Comparison of ENCODE assay signal across 8 cellular contexts in the genomic region with DNA sequence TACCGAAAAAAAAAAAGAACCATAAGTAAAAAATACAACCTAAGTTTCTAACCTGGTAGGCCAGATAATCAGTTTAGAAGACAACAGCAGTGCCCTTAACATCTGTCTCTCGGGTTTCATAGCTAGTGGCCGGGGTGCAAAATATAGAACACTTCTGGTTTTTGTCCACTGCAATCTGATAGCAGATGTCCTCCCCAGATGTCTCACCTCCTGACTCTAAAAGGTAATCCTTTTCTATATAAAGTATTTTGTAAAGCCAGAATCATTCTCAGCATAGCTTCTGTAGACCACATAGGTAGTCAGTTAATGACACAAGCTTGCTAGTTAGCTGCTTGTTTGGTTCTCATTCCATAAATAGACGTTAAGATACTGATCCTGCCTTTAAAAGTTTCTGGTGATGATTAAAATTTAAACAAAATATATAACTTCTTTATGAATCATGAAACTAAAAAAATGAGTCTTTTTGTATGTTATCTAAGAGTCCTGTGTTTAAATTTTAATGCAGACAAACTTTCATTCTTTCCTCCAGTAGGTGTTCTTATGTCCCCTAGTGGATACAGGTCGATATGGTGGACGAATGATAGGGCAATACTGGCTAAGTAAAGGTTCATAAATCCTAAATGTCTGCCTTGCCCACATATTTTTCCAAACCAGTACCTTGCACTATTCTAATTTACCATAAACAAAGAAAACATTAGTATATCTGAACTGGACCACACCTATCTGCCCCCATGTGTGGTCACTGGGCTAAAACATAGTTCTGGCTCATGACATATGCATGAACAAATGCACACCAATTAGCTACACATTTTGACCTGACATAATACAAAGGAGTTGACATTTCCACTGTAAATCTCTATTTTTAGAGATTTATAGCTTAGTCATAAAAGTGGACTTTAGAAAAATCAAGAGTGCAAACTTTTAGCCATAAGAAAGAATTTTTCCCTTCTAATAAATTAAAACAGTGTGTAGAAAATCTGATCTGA.
DNase-seq lines count a peak whose midpoint lies in the region; ATAC-seq, FAIRE-seq and TF ChIP-seq lines count a peak whose summit lies in the region.

No MANE protein-coding gene starts in this region.

- no peak overlapping the region for H3K9ac ChIP-seq in endothelial cell of umbilical vein (replicated peaks; ENCODE audit: extremely low read depth, insufficient read depth, low read length)

- H3K4me2 ChIP-seq in endothelial cell of umbilical vein (ENCODE audit: insufficient read depth, low read length), result no peak overlapping the region

- TF ChIP-seq POLR2A in endothelial cell of umbilical vein (IDR thresholded peaks at IDR 0.05; ENCODE audit: low read depth, low read length) (no peak), thyroid gland (IDR thresholded peaks at IDR 0.05) (no peak)

- WGBS in thyroid gland, 2 donors, result 91 to 95% methylated on average over 6 of the region's 6 CpGs

- intact Hi-C loops in endothelial cell of umbilical vein (cut with micrococcal nuclease) (no loop called here), thyroid gland (cut with DNase I) (no loop called here)

- H4K20me1 ChIP-seq in endothelial cell of umbilical vein (replicated peaks; ENCODE audit: control insufficient read depth, extremely low read depth, insufficient read depth, low read length), result no peaks in the 10 kb centered on the region

- ATAC-seq in GM19468 (IDR thresholded peaks at IDR 0.05; ENCODE audit: extremely low read depth, unreplicated experiment) (peak; percentile 40), HG03460 (IDR thresholded peaks at IDR 0.05; ENCODE audit: unreplicated experiment) (peak; percentile 79)

- H2AFZ ChIP-seq in endothelial cell of umbilical vein (ENCODE audit: low read depth, low read length), result no peak overlapping the region

- TF ChIP-seq CTCF in endothelial cell of umbilical vein (IDR thresholded peaks at IDR 0.05; ENCODE audit: extremely low read depth in 1 of 2, insufficient read depth in 1 of 2, low read depth in 1 of 2, low read length in 2 of 2) (peak; percentile 7 to 36), thyroid gland (IDR thresholded peaks at IDR 0.05) (no peak)

- H3K4me1 ChIP-seq in endothelial cell of umbilical vein (ENCODE audit: control insufficient read depth, extremely low read depth, insufficient read depth, low read length) (no peaks in the 10 kb centered on the region), thyroid gland (no peaks in the 10 kb centered on the region)

- H3K9me3 ChIP-seq in endothelial cell of umbilical vein (replicated peaks; ENCODE audit: control insufficient read depth, insufficient read depth, low read length), result no peaks in the 10 kb centered on the region
- no peaks in the 10 kb centered on the region for H3K9me3 ChIP-seq in thyroid gland

- POLR2A ChIA-PET in endothelial cell of umbilical vein (lab: Charles Lee), result no interaction called here

- DNase-seq in EL, result peak; percentile 15
- DNase-seq in endothelial cell of umbilical vein (ENCODE audit: low read depth, low spot score), result peak; percentile 37
- no peak for DNase-seq in activated CD4-positive, alpha-beta T cell treated with anti-CD3 and anti-CD28 coated beads, Interleukin-2, amount 50 U/mL, for 48 hours
- DNase-seq in thyroid gland, result no peak
- DNase-seq in ecto neural progenitor cell (ENCODE audit: low spot score), result no peak
- no peak for DNase-seq in DMS114 treated with DMSO at 0.1 percent for 48 hours (lab: John Stamatoyannopoulos, UW; ENCODE audit: unreplicated experiment)

- H3K79me2 ChIP-seq in endothelial cell of umbilical vein (ENCODE audit: control insufficient read depth, insufficient read depth, low read length), result no peaks in the 10 kb centered on the region

- dilution Hi-C loops in endothelial cell of umbilical vein (cut with MboI; ENCODE audit: extremely low pct_ligation_motif_present, low sequenced_read_pairs), result no loop called here

- H3K27me3 ChIP-seq in endothelial cell of umbilical vein (ENCODE audit: control insufficient read depth in 2 of 2, insufficient read depth in 2 of 2, low read length in 2 of 2) (no peaks in the 10 kb centered on the region), thyroid gland (no peaks in the 10 kb centered on the region)

- BruUV-seq in endothelial cell of umbilical vein (replicated peaks; lab: Mats Ljungman, UMichigan), result no TSS peak

- peak; percentile 47 for FAIRE-seq in endothelial cell of umbilical vein (lab: Jason Lieb, UNC)

- H3K27ac ChIP-seq in endothelial cell of umbilical vein (ENCODE audit: insufficient read depth, low read depth, low read length) (no peak overlapping the region), thyroid gland (no peak overlapping the region)

- no peaks in the 10 kb centered on the region for H3K9me1 ChIP-seq in endothelial cell of umbilical vein (replicated peaks; ENCODE audit: control insufficient read depth, extremely low read depth, insufficient read depth, low read length)

- no peak overlapping the region for H3K4me3 ChIP-seq in endothelial cell of umbilical vein (replicated peaks in 1 of 3; ENCODE audit: insufficient read depth in 1 of 3, low read depth in 1 of 3, low read length in 3 of 3)
- H3K4me3 ChIP-seq in thyroid gland (replicated peaks in 1 of 3), result no peak overlapping the region

- CTCF ChIA-PET in endothelial cell of umbilical vein (lab: Charles Lee), result interaction anchor here (0.7 to 2.1 kb wide), 11 partner anchors 9 to 458 kb away, joined by 3 to 8 read pairs (median 4); no protein-coding TSS in a partner anchor

- H3K36me3 ChIP-seq in endothelial cell of umbilical vein (ENCODE audit: control insufficient read depth in 2 of 2, extremely low read depth in 1 of 2, insufficient read depth in 2 of 2, low read length in 2 of 2), result no peaks in the 10 kb centered on the region
- H3K36me3 ChIP-seq in thyroid gland, result no peaks in the 10 kb centered on the region

TF ChIP-seq in endothelial cell of umbilical vein, 7 proteins besides CTCF, POLR2A, EP300 and RAD21:
- TF ChIP-seq POLR2AphosphoS5 (IDR thresholded peaks at IDR 0.05; ENCODE audit: insufficient read depth, low read depth, low read length) (no peak), MYC (IDR thresholded peaks at IDR 0.05; ENCODE audit: low read depth, low read length) (no peak), GATA2 (IDR thresholded peaks at IDR 0.05; ENCODE audit: insufficient read depth, insufficient read length, low read depth, low read length) (no peak), FOS (IDR thresholded peaks at IDR 0.05; ENCODE audit: borderline replicate concordance, insufficient read depth, low read length) (no peak), EZH2 (IDR thresholded peaks at IDR 0.05; ENCODE audit: borderline replicate concordance, low read depth, low read length, severe bottlenecking) (no peak), JUN (IDR thresholded peaks at IDR 0.05; ENCODE audit: borderline replicate concordance, insufficient read depth, insufficient read length, low read depth) (no peak)
- TF ChIP-seq, protein P1, sequence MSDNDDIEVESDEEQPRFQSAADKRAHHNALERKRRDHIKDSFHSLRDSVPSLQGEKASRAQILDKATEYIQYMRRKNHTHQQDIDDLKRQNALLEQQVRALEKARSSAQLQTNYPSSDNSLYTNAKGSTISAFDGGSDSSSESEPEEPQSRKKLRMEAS (IDR thresholded peaks at IDR 0.05; ENCODE audit: insufficient read depth, insufficient read length), result no peak

Comparison
In these comparisons a context has a peak if more than half of its experiments do, and no peak if none do; other contexts are left out.
1. DNase-seq: peak in EL (single experiment) and endothelial cell of umbilical vein (single experiment); none in activated CD4-positive, alpha-beta T cell treated with anti-CD3 and anti-CD28 coated beads, Interleukin-2, amount 50 U/mL, for 48 hours (0 of 2), thyroid gland (0 of 2), ecto neural progenitor cell (single experiment) and DMS114 treated with DMSO at 0.1 percent for 48 hours (single experiment).
2. CTCF ChIP-seq: peak in endothelial cell of umbilical vein (2 of 2); none in thyroid gland (0 of 6).